Comparison of ENCODE assay signal across 1 cellular context in genomic region chr2:181924336-181924735, GRCh38.
A peak's percentile ranks its signal among the peaks of the same experiment; 100 is the strongest.
TF ChIP-seq lines count a peak whose summit lies in the region.

No MANE protein-coding gene starts in this region.

TF ChIP-seq in HepG2, 621 proteins besides CTCF, POLR2A, EP300 and RAD21:
- TF ChIP-seq ZNF512 (CRISPR knock-in tag; IDR thresholded peaks at IDR 0.05): no peak
- no peak for TF ChIP-seq GATAD1 (CRISPR knock-in tag; IDR thresholded peaks at IDR 0.05)
- TF ChIP-seq SUZ12 (IDR thresholded peaks at IDR 0.05; ENCODE audit: low read depth, low read length): no peak
- TF ChIP-seq BATF2 (CRISPR knock-in tag; IDR thresholded peaks at IDR 0.05): no peak
- no peak for TF ChIP-seq CREB1 (IDR thresholded peaks at IDR 0.05)
- TF ChIP-seq CREB1 (CRISPR knock-in tag; IDR thresholded peaks at IDR 0.05): 0 out of 2 replicates have a peak, but pooled peaks have one; percentile 15
- no peak for TF ChIP-seq ZNF143 (CRISPR knock-in tag; IDR thresholded peaks at IDR 0.05)
- TF ChIP-seq ZNF850 (CRISPR knock-in tag; conservative IDR thresholded peaks at IDR 0.05): no peak
